ENCODE assay signal across 23 cellular contexts in genomic region chr19:44236384-44236783, GRCh38. TPM values are rescaled to one million over a fixed set of nuclear protein-coding genes. Genes with fewer than 3 reads are reported as not detected.
"Had no signal": no experiment of that assay in that cellular context is flagged by ENCODE, and none has a peak within 500 bp of the region (broad histone marks: within the 10 kb centered on the region; RNA-seq: fewer than 3 reads in every experiment).

No MANE protein-coding gene starts in this region.

- H3K27me3 Mint-ChIP-seq: natural killer cell treated with Interleukin-12 subunit alpha and Interleukin-12 subunit beta and Interleukin-15 and Interleukin-18, amount 100 ng/mL, for 72 hours had no signal

- H3K27ac Mint-ChIP-seq: immature natural killer cell; natural killer cell treated with Interleukin-12 subunit alpha and Interleukin-12 subunit beta and Interleukin-15 and Interleukin-18, amount 100 ng/mL, for 72 hours; neural progenitor cell; stimulated activated effector memory CD8-positive, alpha-beta T cell treated with anti-CD3 and anti-CD28 coated beads, Interleukin-12 subunit alpha, Interleukin-12 subunit beta, amount 100 ng/mL, for 72 hours had no signal

- DNase-seq: cortex of kidney; dorsolateral prefrontal cortex; effector memory CD4-positive, alpha-beta T cell; gastrocnemius medialis; immature natural killer cell; left cardiac atrium; left ventricle myocardium inferior; mesenchymal stem cell; nucleus accumbens; ovary; right cardiac atrium; stimulated activated CD4-positive, alpha-beta T cell treated with anti-CD3 and anti-CD28 coated beads, Interleukin-2, amount 100 ng/mL, for 48 hours; stimulated activated naive CD8-positive, alpha-beta T cell treated with anti-CD3 and anti-CD28 coated beads, Interleukin-15, Interleukin-2, amounts not matched to agents 100 U/mL and 50 U/mL, for 24 hours; tibial artery; upper lobe of left lung; uterus had no signal

- ATAC-seq: gastrocnemius medialis; left cardiac atrium; natural killer cell treated with Interleukin-12 subunit alpha and Interleukin-12 subunit beta and Interleukin-15 and Interleukin-18, amount 100 ng/mL, for 72 hours; right cardiac atrium; stimulated activated effector memory CD8-positive, alpha-beta T cell treated with anti-CD3 and anti-CD28 coated beads, Interleukin-12 subunit alpha, Interleukin-12 subunit beta, amount 100 ng/mL, for 72 hours; stimulated activated naive CD8-positive, alpha-beta T cell treated with anti-CD3 and anti-CD28 coated beads, Interleukin-15, Interleukin-2, amounts not matched to agents 100 U/mL and 50 U/mL, for 24 hours had no signal

- H3K4me1 Mint-ChIP-seq: immature natural killer cell; neural progenitor cell; stimulated activated effector memory CD8-positive, alpha-beta T cell treated with anti-CD3 and anti-CD28 coated beads, Interleukin-12 subunit alpha, Interleukin-12 subunit beta, amount 100 ng/mL, for 72 hours had no signal

- H3K9ac ChIP-seq: neural progenitor cell had no signal

- H3K4me3 ChIP-seq: dorsolateral prefrontal cortex, esophagus muscularis mucosa, left ventricle myocardium inferior, lung, neural progenitor cell, ovary, smooth muscle cell, tibial artery, upper lobe of left lung, uterus had no signal

- H3K36me3 ChIP-seq: ovary had no signal

- H3K27ac ChIP-seq: dorsolateral prefrontal cortex, epithelial cell of prostate, esophagus muscularis mucosa, gastrocnemius medialis, left ventricle myocardium inferior, neural progenitor cell, ovary, tibial artery, upper lobe of left lung, uterus had no signal

- H3K4me1 ChIP-seq: esophagus muscularis mucosa, gastrocnemius medialis, left ventricle myocardium inferior, neural progenitor cell, tibial artery, upper lobe of left lung, uterus had no signal

- H3K27me3 ChIP-seq: dorsolateral prefrontal cortex, esophagus muscularis mucosa, gastrocnemius medialis, neural progenitor cell, ovary, tibial artery, upper lobe of left lung, uterus had no signal

- H3K4me3 Mint-ChIP-seq: immature natural killer cell; natural killer cell treated with Interleukin-12 subunit alpha and Interleukin-12 subunit beta and Interleukin-15 and Interleukin-18, amount 100 ng/mL, for 72 hours; neural progenitor cell; stimulated activated effector memory CD8-positive, alpha-beta T cell treated with anti-CD3 and anti-CD28 coated beads, Interleukin-12 subunit alpha, Interleukin-12 subunit beta, amount 100 ng/mL, for 72 hours had no signal

RNA-seq across cellular contexts. Expression of gene ZNF233, which starts 23.3 kb away (rescaled TPM):
- total RNA-seq: natural killer cell treated with Interleukin-12 subunit alpha and Interleukin-12 subunit beta and Interleukin-15 and Interleukin-18, amount 100 ng/mL, for 72 hours; smooth muscle cell had no signal
